ENCODE assay signal across 13 cellular contexts in the genomic region with DNA sequence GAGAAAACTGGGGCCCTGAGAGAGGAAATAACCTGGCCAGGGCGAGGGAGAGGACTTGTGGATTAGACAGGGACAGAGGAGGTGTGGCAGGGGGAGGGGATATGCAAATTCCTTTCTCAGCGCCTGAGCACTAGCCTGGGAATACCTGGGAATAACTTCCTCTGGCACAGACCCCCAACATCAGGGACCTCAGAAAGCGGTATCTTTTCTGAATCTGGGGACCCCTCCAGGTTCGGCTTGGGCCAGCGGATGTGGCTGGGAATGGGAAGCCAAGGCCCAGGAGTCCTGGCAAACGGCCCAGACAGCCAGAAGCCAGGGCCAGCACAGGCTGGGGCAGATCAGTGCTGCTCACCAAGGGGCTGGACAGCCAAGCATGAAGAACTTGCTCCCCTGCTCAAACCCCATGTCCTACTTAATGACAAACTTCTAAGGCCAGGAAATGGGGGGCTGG. TPM values are rescaled to one million over a fixed set of nuclear protein-coding genes. Genes with fewer than 3 reads are reported as not detected.
DNase-seq lines count a peak whose midpoint lies in the region; ATAC-seq and TF ChIP-seq lines count a peak whose summit lies in the region.
"Had no signal": no experiment of that assay in that cellular context is flagged by ENCODE, and none has a peak within 500 bp of the region (broad histone marks: within the 10 kb centered on the region; RNA-seq: fewer than 3 reads in every experiment).

No MANE protein-coding gene starts in this region.

- intact Hi-C loops in MCF 10A (cut with micrococcal nuclease): loop anchor here (5.0 kb wide), 3 partner anchors 111 to 341 kb away; a partner anchor contains a TSS
- intact Hi-C loops in activated CD8-positive, alpha-beta T cell treated with anti-CD3 and anti-CD28 coated beads for 36 hours (cut with micrococcal nuclease): loop anchor here (5.0 kb wide), 2 partner anchors 116 to 131 kb away; no protein-coding TSS in a partner anchor

- H3K36me3 Mint-ChIP-seq in MCF 10A (ENCODE audit: insufficient read depth, unreplicated experiment): no peaks in the 10 kb centered on the region
- no peaks in the 10 kb centered on the region for H3K36me3 Mint-ChIP-seq in activated CD8-positive, alpha-beta T cell treated with anti-CD3 and anti-CD28 coated beads for 36 hours (ENCODE audit: low read depth)

- no peaks in the 10 kb centered on the region for H3K27me3 ChIP-seq in HUES6 (ENCODE audit: control insufficient read depth, insufficient read depth, low read length)

- no peak overlapping the region for H3K27ac Mint-ChIP-seq in MCF 10A (ENCODE audit: low read depth, unreplicated experiment)
- H3K27ac Mint-ChIP-seq in activated CD8-positive, alpha-beta T cell treated with anti-CD3 and anti-CD28 coated beads for 36 hours: no peak overlapping the region
- H3K27ac Mint-ChIP-seq: activated T-cell treated with anti-CD3 and anti-CD28 coated beads, Interleukin-2, amount 50 U/mL, for 72 hours had no signal

- H3K4me1 ChIP-seq in HUES6 (ENCODE audit: control insufficient read depth, insufficient read depth, low read length): peaks cover 14% of the 10 kb centered on the region

- peak overlapping the region; percentile 26; the same call in 1 of the 2 replicates for H3K27ac ChIP-seq in HUES6 (ENCODE audit: low read depth, low read length)
- H3K27ac ChIP-seq: KMS-11 had no signal

- peaks cover 5% of the 10 kb centered on the region for H3K4me1 Mint-ChIP-seq in MCF 10A (ENCODE audit: insufficient read depth, unreplicated experiment)
- H3K4me1 Mint-ChIP-seq in activated CD8-positive, alpha-beta T cell treated with anti-CD3 and anti-CD28 coated beads for 36 hours (ENCODE audit: low read depth): peaks cover 1% of the 10 kb centered on the region

- no peak overlapping the region for H3K4me3 ChIP-seq in HUES6 (ENCODE audit: low read depth, low read length)
- H3K4me3 ChIP-seq in foreskin fibroblast (ENCODE audit: low read depth in 1 of 2, low read length in 2 of 2): no peak overlapping the region

- H3K4me3 Mint-ChIP-seq in MCF 10A (ENCODE audit: unreplicated experiment): no peak overlapping the region
- no peak overlapping the region for H3K4me3 Mint-ChIP-seq in activated CD8-positive, alpha-beta T cell treated with anti-CD3 and anti-CD28 coated beads for 36 hours
- H3K4me3 Mint-ChIP-seq: activated T-cell treated with anti-CD3 and anti-CD28 coated beads, Interleukin-2, amount 50 U/mL, for 72 hours had no signal

- H3K36me3 ChIP-seq in HUES6 (ENCODE audit: control insufficient read depth, insufficient read depth, low read length): no peaks in the 10 kb centered on the region

- BruUV-seq in MCF 10A (replicated peaks; lab: Mats Ljungman, UMichigan): no TSS peak

- ATAC-seq in activated CD8-positive, alpha-beta T cell treated with anti-CD3 and anti-CD28 coated beads for 36 hours: no peak
- no peak for ATAC-seq in GM18505 (IDR thresholded peaks at IDR 0.05; ENCODE audit: unreplicated experiment)
- ATAC-seq in GM18858 (IDR thresholded peaks at IDR 0.05; ENCODE audit: unreplicated experiment): no peak
- ATAC-seq: activated T-cell treated with anti-CD3 and anti-CD28 coated beads, Interleukin-2, amount 50 U/mL, for 72 hours had no signal

- H3K9me3 Mint-ChIP-seq in MCF 10A (ENCODE audit: unreplicated experiment): no peaks in the 10 kb centered on the region
- no peaks in the 10 kb centered on the region for H3K9me3 Mint-ChIP-seq in activated CD8-positive, alpha-beta T cell treated with anti-CD3 and anti-CD28 coated beads for 36 hours
- H3K9me3 Mint-ChIP-seq: activated T-cell treated with anti-CD3 and anti-CD28 coated beads, Interleukin-2, amount 50 U/mL, for 72 hours had no signal

- POLR2A ChIA-PET in MCF 10A (lab: Yijun Ruan, JAX): no interaction called here
- POLR2A ChIA-PET in activated CD8-positive, alpha-beta T cell treated with anti-CD3 and anti-CD28 coated beads for 36 hours (lab: Charles Lee): no interaction called here

- no peaks in the 10 kb centered on the region for H3K27me3 Mint-ChIP-seq in MCF 10A (ENCODE audit: insufficient read depth, unreplicated experiment)
- peaks cover 1% of the 10 kb centered on the region for H3K27me3 Mint-ChIP-seq in activated CD8-positive, alpha-beta T cell treated with anti-CD3 and anti-CD28 coated beads for 36 hours

- no peak for TF ChIP-seq POLR2A in GM18505 (IDR thresholded peaks at IDR 0.05; ENCODE audit: borderline replicate concordance, extremely low read depth, insufficient read depth, insufficient read length)

- H3K9ac ChIP-seq in HUES6 (ENCODE audit: low read length): no peak overlapping the region
- H3K9ac ChIP-seq: KMS-11 had no signal

- CTCF ChIA-PET in MCF 10A (lab: Yijun Ruan, JAX): interaction anchor here (0.7 to 10.7 kb wide), 7 partner anchors 47 to 285 kb away, joined by 3 to 173 read pairs (median 10); a partner anchor contains a TSS
- CTCF ChIA-PET in activated CD8-positive, alpha-beta T cell treated with anti-CD3 and anti-CD28 coated beads for 36 hours (lab: Charles Lee): interaction anchor here (1.0 to 5.9 kb wide), 6 partner anchors 19 to 284 kb away, joined by 3 to 38 read pairs (median 11); a partner anchor contains a TSS

- DNase-seq in MCF 10A (ENCODE audit: unreplicated experiment) (peak; percentile 67), iris pigment epithelial cell (ENCODE audit: low read depth) (peak; percentile 21), smooth muscle cell of the brain vasculature (ENCODE audit: low read depth, low spot score) (peak; percentile 35), foreskin fibroblast (no peak)
- DNase-seq in activated CD8-positive, alpha-beta T cell treated with anti-CD3 and anti-CD28 coated beads for 36 hours: no peak
- DNase-seq: activated T-cell treated with anti-CD3 and anti-CD28 coated beads, Interleukin-2, amount 50 U/mL, for 72 hours had no signal

- no peaks in the 10 kb centered on the region for H3K9me3 ChIP-seq in HUES6 (ENCODE audit: control insufficient read depth, insufficient read depth, low read depth, low read length)

- TF ChIP-seq CTCF in MCF 10A (IDR thresholded peaks at IDR 0.05; ENCODE audit: unreplicated experiment) (no peak), foreskin fibroblast (IDR thresholded peaks at IDR 0.05; ENCODE audit: low read depth, low read length) (no peak)
- TF ChIP-seq CTCF in activated CD8-positive, alpha-beta T cell treated with anti-CD3 and anti-CD28 coated beads for 36 hours (IDR thresholded peaks at IDR 0.05): no peak

RNA-seq across cellular contexts. Expression of a gene that starts 9.2 kb away (rescaled TPM):
- not detected in 2 replicates for total RNA-seq in MCF 10A (2022)
- total RNA-seq in activated CD8-positive, alpha-beta T cell treated with anti-CD3 and anti-CD28 coated beads for 36 hours: under 1 TPM in 1 of 2 experiments, not detected in 1; 0.18 TPM
- total RNA-seq: dermis microvascular lymphatic vessel endothelial cell; pulmonary artery endothelial cell; T-helper 2 cell treated with Interferon-gamma antibody and Interleukin-4, amounts not matched to agents 100 ng/mL and 5 ng/mL, for 36 hours had no signal

RNA-seq across cellular contexts. Expression of a gene that starts 20.8 kb away (rescaled TPM):
- total RNA-seq in MCF 10A (2022): not detected in 2 replicates
- 10 to 100 TPM; 38.1 to 38.8 TPM for total RNA-seq in activated CD8-positive, alpha-beta T cell treated with anti-CD3 and anti-CD28 coated beads for 36 hours

RNA-seq across cellular contexts. Expression of a gene that starts 55.9 kb away (rescaled TPM):
- total RNA-seq in MCF 10A (2022): 54.3 and 56.2 TPM in 2 replicates
- total RNA-seq in activated CD8-positive, alpha-beta T cell treated with anti-CD3 and anti-CD28 coated beads for 36 hours: 10 to 100 TPM; 63.0 to 64.5 TPM

Comparison
In these comparisons a context has a peak if more than half of its experiments do, and no peak if none do; other contexts are left out.
1. DNase-seq: peak in MCF 10A (single experiment), iris pigment epithelial cell (single experiment) and smooth muscle cell of the brain vasculature (single experiment); none in activated CD8-positive, alpha-beta T cell treated with anti-CD3 and anti-CD28 coated beads for 36 hours (single experiment) and foreskin fibroblast (0 of 2).
2. RNA of a gene that starts 20.8 kb away (total RNA-seq): 38.1 to 38.8 TPM in activated CD8-positive, alpha-beta T cell treated with anti-CD3 and anti-CD28 coated beads for 36 hours; not detected in MCF 10A; every median in the first group is over 10 times any median in the second.